1 cellular context compared by ENCODE assay signal in the genomic region with DNA sequence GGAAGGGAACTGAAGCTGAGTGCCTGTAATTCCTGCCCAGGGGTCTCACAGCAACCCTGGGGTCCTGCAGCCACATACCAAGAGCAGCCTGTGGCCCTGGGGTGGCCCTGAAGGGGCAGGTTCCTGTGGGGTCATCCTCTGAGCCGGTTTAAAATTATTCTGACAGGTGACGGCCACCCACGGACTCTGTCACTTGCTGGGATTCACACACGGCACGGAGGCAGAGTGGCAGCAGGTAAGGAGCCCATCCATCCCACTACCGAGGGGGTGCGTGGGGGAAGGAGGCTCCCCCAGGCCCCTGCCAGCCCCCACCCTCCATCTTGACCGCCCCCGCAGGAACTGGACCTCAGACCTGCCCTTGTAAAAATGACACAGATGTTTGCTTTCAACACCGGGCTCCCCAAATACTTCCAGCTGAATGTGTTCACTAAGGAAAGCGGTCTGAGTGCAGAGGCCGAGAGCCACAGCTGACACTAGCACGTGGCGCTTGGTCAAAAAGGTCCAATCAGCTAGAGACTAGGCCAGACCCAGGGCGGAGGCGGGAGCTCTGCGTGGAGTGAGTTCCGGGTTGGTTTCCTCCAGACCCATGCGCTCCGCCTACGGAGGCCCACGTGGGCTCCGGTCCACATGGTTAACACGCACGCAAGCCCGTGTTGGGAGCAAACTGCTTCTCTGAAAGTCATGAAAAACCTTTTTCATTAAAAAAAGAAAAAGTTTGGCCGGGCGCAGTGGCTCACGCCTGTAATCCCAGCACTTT.
TF ChIP-seq lines count a peak whose summit lies in the region.

No MANE protein-coding gene starts in this region.

TF ChIP-seq in SK-N-SH, 30 proteins besides CTCF, POLR2A, EP300 and RAD21 (continued from another document):
- TF ChIP-seq ELF1 (IDR thresholded peaks at IDR 0.05) (no peak), MXI1 (IDR thresholded peaks at IDR 0.05; ENCODE audit: low read depth, low read length) (no peak), NRF1 (IDR thresholded peaks at IDR 0.05; ENCODE audit: low read depth, low read length) (no peak), TAF1 (IDR thresholded peaks at IDR 0.05; ENCODE audit: borderline replicate concordance, low read depth, low read length) (no peak), SIN3A (IDR thresholded peaks at IDR 0.05; ENCODE audit: borderline replicate concordance, low read depth, low read length) (no peak), FOXM1 (IDR thresholded peaks at IDR 0.05; ENCODE audit: low read depth) (no peak), RCOR1 (IDR thresholded peaks at IDR 0.05; ENCODE audit: low read length) (no peak), JUND (IDR thresholded peaks at IDR 0.05) (no peak)
- TF ChIP-seq, protein P1, sequence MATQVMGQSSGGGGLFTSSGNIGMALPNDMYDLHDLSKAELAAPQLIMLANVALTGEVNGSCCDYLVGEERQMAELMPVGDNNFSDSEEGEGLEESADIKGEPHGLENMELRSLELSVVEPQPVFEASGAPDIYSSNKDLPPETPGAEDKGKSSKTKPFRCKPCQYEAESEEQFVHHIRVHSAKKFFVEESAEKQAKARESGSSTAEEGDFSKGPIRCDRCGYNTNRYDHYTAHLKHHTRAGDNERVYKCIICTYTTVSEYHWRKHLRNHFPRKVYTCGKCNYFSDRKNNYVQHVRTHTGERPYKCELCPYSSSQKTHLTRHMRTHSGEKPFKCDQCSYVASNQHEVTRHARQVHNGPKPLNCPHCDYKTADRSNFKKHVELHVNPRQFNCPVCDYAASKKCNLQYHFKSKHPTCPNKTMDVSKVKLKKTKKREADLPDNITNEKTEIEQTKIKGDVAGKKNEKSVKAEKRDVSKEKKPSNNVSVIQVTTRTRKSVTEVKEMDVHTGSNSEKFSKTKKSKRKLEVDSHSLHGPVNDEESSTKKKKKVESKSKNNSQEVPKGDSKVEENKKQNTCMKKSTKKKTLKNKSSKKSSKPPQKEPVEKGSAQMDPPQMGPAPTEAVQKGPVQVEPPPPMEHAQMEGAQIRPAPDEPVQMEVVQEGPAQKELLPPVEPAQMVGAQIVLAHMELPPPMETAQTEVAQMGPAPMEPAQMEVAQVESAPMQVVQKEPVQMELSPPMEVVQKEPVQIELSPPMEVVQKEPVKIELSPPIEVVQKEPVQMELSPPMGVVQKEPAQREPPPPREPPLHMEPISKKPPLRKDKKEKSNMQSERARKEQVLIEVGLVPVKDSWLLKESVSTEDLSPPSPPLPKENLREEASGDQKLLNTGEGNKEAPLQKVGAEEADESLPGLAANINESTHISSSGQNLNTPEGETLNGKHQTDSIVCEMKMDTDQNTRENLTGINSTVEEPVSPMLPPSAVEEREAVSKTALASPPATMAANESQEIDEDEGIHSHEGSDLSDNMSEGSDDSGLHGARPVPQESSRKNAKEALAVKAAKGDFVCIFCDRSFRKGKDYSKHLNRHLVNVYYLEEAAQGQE (IDR thresholded peaks at IDR 0.05; ENCODE audit: low read depth, low read length): no peak
- TF ChIP-seq, protein P2, sequence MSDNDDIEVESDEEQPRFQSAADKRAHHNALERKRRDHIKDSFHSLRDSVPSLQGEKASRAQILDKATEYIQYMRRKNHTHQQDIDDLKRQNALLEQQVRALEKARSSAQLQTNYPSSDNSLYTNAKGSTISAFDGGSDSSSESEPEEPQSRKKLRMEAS (IDR thresholded peaks at IDR 0.05; ENCODE audit: low read depth): no peak
